In the genomic region with DNA sequence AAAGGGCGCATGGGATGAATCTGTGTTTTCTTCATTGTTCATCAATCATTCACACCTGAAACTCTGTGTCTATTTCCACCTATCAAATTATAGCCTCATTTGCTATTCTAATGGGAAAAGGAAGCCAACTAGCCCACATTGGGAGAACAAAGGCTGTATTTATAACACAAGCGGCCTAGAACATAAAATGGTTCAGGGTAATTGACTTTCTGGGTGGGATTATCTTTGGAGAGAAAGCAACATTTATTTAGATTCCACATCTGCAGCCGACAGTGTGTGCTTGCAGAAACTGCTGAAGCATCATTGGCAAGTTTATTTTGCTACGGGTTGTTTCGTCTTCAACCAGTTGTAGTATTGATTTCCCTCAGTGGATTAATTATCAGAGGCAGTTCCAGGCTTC, we compare ENCODE assay signal across 14 cellular contexts.
"Had no signal": no experiment of that assay in that cellular context is flagged by ENCODE, and none has a peak within 500 bp of the region (broad histone marks: within the 10 kb centered on the region; RNA-seq: fewer than 3 reads in every experiment).

No MANE protein-coding gene starts in this region.

- H3K4me3 ChIP-seq: colonic mucosa had no signal

- H3K4me3 Mint-ChIP-seq: activated CD4-positive, alpha-beta memory T cell treated with anti-CD3 and anti-CD28 coated beads, Interleukin-2, amount 10 ng/mL, durations not matched to agents 7 days and 5 days; activated T-cell treated with anti-CD3 and anti-CD28 coated beads, Interleukin-2, amount 50 U/mL, for 4 hours; natural killer cell; T-helper 17 cell had no signal

- ATAC-seq: activated naive CD4-positive, alpha-beta T cell treated with anti-CD3 and anti-CD28 coated beads, Interleukin-2, amount 50 U/mL, for 72 hours; activated T-cell treated with anti-CD3 and anti-CD28 coated beads, Interleukin-2, amount 50 U/mL, for 4 hours; esophagus mucosa; natural killer cell; T-helper 17 cell had no signal

- H3K9me3 Mint-ChIP-seq: activated CD4-positive, alpha-beta memory T cell treated with anti-CD3 and anti-CD28 coated beads, Interleukin-2, amount 10 ng/mL, durations not matched to agents 7 days and 5 days; activated naive CD4-positive, alpha-beta T cell treated with anti-CD3 and anti-CD28 coated beads, Interleukin-2, amount 50 U/mL, for 72 hours; activated T-cell treated with anti-CD3 and anti-CD28 coated beads, Interleukin-2, amount 50 U/mL, for 4 hours; natural killer cell had no signal

- H3K27me3 ChIP-seq: colonic mucosa had no signal

- H3K36me3 ChIP-seq: colonic mucosa had no signal

- H3K9me3 ChIP-seq: colonic mucosa had no signal

- H3K27ac Mint-ChIP-seq: activated CD4-positive, alpha-beta memory T cell treated with anti-CD3 and anti-CD28 coated beads, Interleukin-2, amount 10 ng/mL, durations not matched to agents 7 days and 5 days; activated naive CD4-positive, alpha-beta T cell treated with anti-CD3 and anti-CD28 coated beads, Interleukin-2, amount 50 U/mL, for 72 hours; natural killer cell; T-helper 17 cell had no signal

- H3K27ac ChIP-seq: colonic mucosa had no signal

- H3K4me1 Mint-ChIP-seq: activated CD4-positive, alpha-beta memory T cell treated with anti-CD3 and anti-CD28 coated beads, Interleukin-2, amount 10 ng/mL, durations not matched to agents 7 days and 5 days; natural killer cell had no signal

- H3K27me3 Mint-ChIP-seq: activated CD4-positive, alpha-beta memory T cell treated with anti-CD3 and anti-CD28 coated beads, Interleukin-2, amount 10 ng/mL, durations not matched to agents 7 days and 5 days had no signal

- H3K36me3 Mint-ChIP-seq: activated naive CD4-positive, alpha-beta T cell treated with anti-CD3 and anti-CD28 coated beads, Interleukin-2, amount 50 U/mL, for 72 hours; natural killer cell had no signal

- DNase-seq: activated CD4-positive, alpha-beta memory T cell treated with anti-CD3 and anti-CD28 coated beads, Interleukin-2, amount 10 ng/mL, durations not matched to agents 7 days and 5 days; activated CD4-positive, alpha-beta T cell treated with anti-CD3 and anti-CD28 coated beads for 4 hours; activated effector memory CD4-positive, alpha-beta T cell treated with anti-CD3 and anti-CD28 coated beads, Interleukin-2, amount 50 U/mL, for 16 hours; activated T-cell treated with anti-CD3 and anti-CD28 coated beads, Interleukin-2, amount 50 U/mL, for 4 hours; amniotic stem cell; central memory CD4-positive, alpha-beta T cell; colonic mucosa; mesenchymal stem cell; natural killer cell; stimulated activated CD4-positive, alpha-beta T cell treated with anti-CD3 and anti-CD28 coated beads, Interleukin-12 subunit alpha, Interleukin-12 subunit beta, amount 100 ng/mL, for 4 hours; stimulated activated CD4-positive, alpha-beta T cell treated with anti-CD3 and anti-CD28 coated beads, Interleukin-2, amount 100 ng/mL, for 24 hours; T-helper 17 cell had no signal

- H3K4me1 ChIP-seq: colonic mucosa had no signal
